ENCODE assay signal across 8 cellular contexts in genomic region chr17:42182927-42183734, GRCh38. TPM values are rescaled to one million over a fixed set of nuclear protein-coding genes. Genes with fewer than 3 reads are reported as not detected.
DNase-seq lines count a peak whose midpoint lies in the region; ATAC-seq and TF ChIP-seq lines count a peak whose summit lies in the region.

No MANE protein-coding gene starts in this region.

- H3K36me3 ChIP-seq in NT2/D1 (ENCODE audit: insufficient read depth, insufficient read length, low read length) (no peaks in the 10 kb centered on the region), ovary (no peaks in the 10 kb centered on the region)

- DNase-seq in ELR (ENCODE audit: low read depth) (peak; percentile 71), NT2/D1 (ENCODE audit: low read depth, low spot score) (no peak), endothelial cell (ENCODE audit: low spot score) (no peak), ovary (no peak), NCI-H2107 treated with DMSO at 0.1 percent for 48 hours (lab: John Stamatoyannopoulos, UW; ENCODE audit: unreplicated experiment) (no peak), NCI-H524 treated with DMSO at 0.1 percent for 48 hours (lab: John Stamatoyannopoulos, UW) (no peak), NCI-H526 (lab: John Stamatoyannopoulos, UW) (no peak)

- H3K27me3 Mint-ChIP-seq in endothelial cell (ENCODE audit: unreplicated experiment), result peaks cover 10% of the 10 kb centered on the region

- H3K9me3 Mint-ChIP-seq in endothelial cell (ENCODE audit: unreplicated experiment), result no peaks in the 10 kb centered on the region

- peak overlapping the region; percentile 26 for H3K27ac Mint-ChIP-seq in endothelial cell (ENCODE audit: unreplicated experiment)

- H3K4me3 ChIP-seq in NT2/D1 (ENCODE audit: insufficient read length, low read depth) (peak overlapping the region; percentile 51), ovary (peak overlapping the region; percentile 33)

- TF ChIP-seq POLR2A in ovary (IDR thresholded peaks at IDR 0.05), result no peak

- 74 to 79% (median 78%) methylated on average over 9 of the region's 9 CpGs for WGBS in ovary, 3 donors

- H3K4me3 Mint-ChIP-seq in endothelial cell (ENCODE audit: unreplicated experiment), result peak overlapping the region; percentile 83

- H3K4me1 ChIP-seq in NT2/D1 (ENCODE audit: insufficient read depth, insufficient read length) (peaks cover 29% of the 10 kb centered on the region), ovary (ENCODE audit: insufficient read depth) (peaks cover 14% of the 10 kb centered on the region)

- H3K4me1 Mint-ChIP-seq in endothelial cell (ENCODE audit: unreplicated experiment), result peaks cover 30% of the 10 kb centered on the region

- no peak for TF ChIP-seq EP300 in ovary (IDR thresholded peaks at IDR 0.05)

- H3K27me3 ChIP-seq in NT2/D1 (ENCODE audit: insufficient read depth, insufficient read length) (peaks cover 76% of the 10 kb centered on the region), ovary (no peaks in the 10 kb centered on the region)

- H3K27ac ChIP-seq in ovary, result no peak overlapping the region

- H3K9me3 ChIP-seq in NT2/D1 (ENCODE audit: insufficient read depth, low read length) (no peaks in the 10 kb centered on the region), ovary (no peaks in the 10 kb centered on the region)

- H3K9ac ChIP-seq in NT2/D1 (ENCODE audit: insufficient read length, low read depth), result peak overlapping the region; percentile 63

- H3K36me3 Mint-ChIP-seq in endothelial cell (ENCODE audit: low read depth, unreplicated experiment), result no peaks in the 10 kb centered on the region

- TF ChIP-seq CTCF in endothelial cell (IDR thresholded peaks at IDR 0.05; ENCODE audit: unreplicated experiment) (no peak), ovary (IDR thresholded peaks at IDR 0.05) (no peak)

- intact Hi-C loops in ovary (cut with DNase I), result no loop called here

- ATAC-seq in GM21447 (IDR thresholded peaks at IDR 0.05; ENCODE audit: unreplicated experiment), result no peak

RNA-seq across cellular contexts. Expression of gene HCRT, which starts 2.1 kb away (rescaled TPM):
- total RNA-seq in endothelial cell (ENCODE audit: unreplicated experiment) (not detected), ovary (not detected)
- polyA plus RNA-seq in ovary, result not detected

RNA-seq across cellular contexts. Expression of gene KCNH4, which starts 2.2 kb away (rescaled TPM):
- total RNA-seq in endothelial cell (ENCODE audit: unreplicated experiment) (0.08 TPM), ovary (under 1 TPM in 4 of 7 donors, not detected in 3; 0.08 to 0.40 (median 0.15) TPM)
- polyA plus RNA-seq in ovary, result under 1 TPM in 1 of 2 donors, not detected in 1; 0.07 TPM

RNA-seq across cellular contexts. Expression of gene GHDC, which starts 11.2 kb away (rescaled TPM):
- total RNA-seq in endothelial cell (ENCODE audit: unreplicated experiment), result 7.2 TPM
- 10 to 100 TPM; 19.5 to 40.1 (median 31.0) TPM for total RNA-seq in ovary
- polyA plus RNA-seq in ovary, result 10 to 100 TPM in 1 of 2 donors, 1 to 10 TPM in 1; 9.2 to 30.4 TPM

RNA-seq across cellular contexts. Expression of gene RAB5C, which starts 28.3 kb away (rescaled TPM):
- total RNA-seq in endothelial cell (ENCODE audit: unreplicated experiment) (144 TPM), ovary (100 to 1,000 TPM in 2 of 7 donors, 10 to 100 TPM in 5; 53.8 to 114 (median 94.3) TPM)
- polyA plus RNA-seq in ovary, result 100 to 1,000 TPM; 124 to 130 TPM
